ENCODE assay signal across 8 cellular contexts in genomic region chr10:67666416-67667043, GRCh38. TPM values are rescaled to one million over a fixed set of nuclear protein-coding genes. Genes with fewer than 3 reads are reported as not detected.
DNase-seq lines count a peak whose midpoint lies in the region; ATAC-seq and TF ChIP-seq lines count a peak whose summit lies in the region.

No MANE protein-coding gene starts in this region.

- 55 to 64% methylated on average over 1 of the region's 1 CpG for WGBS in body of pancreas, 2 donors
- WGBS in ovary, 3 donors = 88 to 95% (median 90%) methylated on average over 1 of the region's 1 CpG

- in situ Hi-C loops in G401 (cut with HindIII; ENCODE audit: low sequenced_read_pairs) = no loop called here

- TF ChIP-seq EP300 in ovary (IDR thresholded peaks at IDR 0.05) = no peak

- H3K4me3 ChIP-seq in Karpas-422 (ENCODE audit: low read length) (no peak overlapping the region), body of pancreas (no peak overlapping the region), ovary (no peak overlapping the region)

- H3K9me2 ChIP-seq in Karpas-422 (replicated peaks; ENCODE audit: insufficient read depth, low read length) = no peaks in the 10 kb centered on the region

- no peaks in the 10 kb centered on the region for H3K79me2 ChIP-seq in Karpas-422 (ENCODE audit: low read length)

- H3K9me3 ChIP-seq in Karpas-422 (ENCODE audit: low read length) (no peaks in the 10 kb centered on the region), body of pancreas (no peaks in the 10 kb centered on the region), ovary (no peaks in the 10 kb centered on the region)

- peak in 6 of 7 experiments; percentile 22 to 58 (median 51) for TF ChIP-seq CTCF in body of pancreas (IDR thresholded peaks at IDR 0.05)
- TF ChIP-seq CTCF in ovary (IDR thresholded peaks at IDR 0.05) = no peak

- H3K27me3 ChIP-seq in Karpas-422 (ENCODE audit: low read length) (no peaks in the 10 kb centered on the region), body of pancreas (no peaks in the 10 kb centered on the region), ovary (no peaks in the 10 kb centered on the region)

- no peaks in the 10 kb centered on the region for H3K9me3 Mint-ChIP-seq in activated naive CD4-positive, alpha-beta T cell treated with anti-CD3 and anti-CD28 coated beads, Interleukin-2, amount 10 ng/mL, durations not matched to agents 7 days and 5 days

- no peaks in the 10 kb centered on the region for H4K20me1 ChIP-seq in Karpas-422 (ENCODE audit: insufficient read depth, low read depth, low read length)

- intact Hi-C loops in body of pancreas (cut with DNase I) = no loop called here
- intact Hi-C loops in ovary (cut with DNase I) = loop anchor here in 3 of 4 donors (10.0 kb wide), 1 partner anchor 108 kb away; no protein-coding TSS in a partner anchor

- DNase-seq in G401 (ENCODE audit: low spot score) (peak; percentile 33), Karpas-422 (peak; percentile 51), body of pancreas (no peak), kidney glomerular epithelial cell (lab: John Stamatoyannopoulos, UW) (peak; percentile 5), ovary (no peak)
- DNase-seq in activated naive CD4-positive, alpha-beta T cell treated with anti-CD3 and anti-CD28 coated beads, Interleukin-2, amount 10 ng/mL, durations not matched to agents 7 days and 5 days = no peak

- H3K27ac ChIP-seq in Karpas-422 (ENCODE audit: low read length) = no peak overlapping the region
- H3K27ac ChIP-seq in body of pancreas = no peak overlapping the region
- no peak overlapping the region for H3K27ac ChIP-seq in ovary

- H3K4me1 Mint-ChIP-seq in activated naive CD4-positive, alpha-beta T cell treated with anti-CD3 and anti-CD28 coated beads, Interleukin-2, amount 10 ng/mL, durations not matched to agents 7 days and 5 days = no peaks in the 10 kb centered on the region

- no peaks in the 10 kb centered on the region for H3K36me3 Mint-ChIP-seq in activated naive CD4-positive, alpha-beta T cell treated with anti-CD3 and anti-CD28 coated beads, Interleukin-2, amount 10 ng/mL, durations not matched to agents 7 days and 5 days

- H2AFZ ChIP-seq in Karpas-422 (ENCODE audit: low read length) = no peak overlapping the region

- H3K36me3 ChIP-seq in Karpas-422 (ENCODE audit: insufficient read depth, low read length) (no peaks in the 10 kb centered on the region), body of pancreas (replicated peaks in 1 of 2; ENCODE audit: insufficient read depth in 1 of 2, low read depth in 2 of 2) (no peaks in the 10 kb centered on the region), ovary (no peaks in the 10 kb centered on the region)

- H3K27me3 Mint-ChIP-seq in activated naive CD4-positive, alpha-beta T cell treated with anti-CD3 and anti-CD28 coated beads, Interleukin-2, amount 10 ng/mL, durations not matched to agents 7 days and 5 days = no peaks in the 10 kb centered on the region

- no peak for TF ChIP-seq POLR2A in body of pancreas (IDR thresholded peaks at IDR 0.05)
- no peak for TF ChIP-seq POLR2A in ovary (IDR thresholded peaks at IDR 0.05)

- H3K4me1 ChIP-seq in Karpas-422 (ENCODE audit: low read length) = no peaks in the 10 kb centered on the region
- H3K4me1 ChIP-seq in body of pancreas = no peaks in the 10 kb centered on the region
- no peaks in the 10 kb centered on the region for H3K4me1 ChIP-seq in ovary (ENCODE audit: insufficient read depth)

- ATAC-seq in body of pancreas = peak; percentile 35
- no peak for ATAC-seq in GM19452 (IDR thresholded peaks at IDR 0.05; ENCODE audit: unreplicated experiment)
- ATAC-seq in HG02678 (IDR thresholded peaks at IDR 0.05; ENCODE audit: unreplicated experiment) = no peak

- no peak overlapping the region for H3K27ac Mint-ChIP-seq in activated naive CD4-positive, alpha-beta T cell treated with anti-CD3 and anti-CD28 coated beads, Interleukin-2, amount 10 ng/mL, durations not matched to agents 7 days and 5 days

- H3K4me2 ChIP-seq in Karpas-422 (ENCODE audit: low read depth, low read length, poor library complexity, severe bottlenecking) = no peak overlapping the region

- no peak overlapping the region for H3K9ac ChIP-seq in Karpas-422 (ENCODE audit: low read length)

- CTCF ChIA-PET in activated naive CD4-positive, alpha-beta T cell treated with anti-CD3 and anti-CD28 coated beads, Interleukin-2, amount 10 ng/mL, durations not matched to agents 7 days and 5 days (lab: Charles Lee) = interaction anchor here (0.7 to 4.8 kb wide), 9 partner anchors 16 to 485 kb away, joined by 3 to 64 read pairs (median 3); no protein-coding TSS in a partner anchor

- H3K4me3 Mint-ChIP-seq in activated naive CD4-positive, alpha-beta T cell treated with anti-CD3 and anti-CD28 coated beads, Interleukin-2, amount 10 ng/mL, durations not matched to agents 7 days and 5 days = no peak overlapping the region

RNA-seq across cellular contexts. Expression of gene CTNNA3, which starts 29.5 kb away (rescaled TPM):
- not detected in 2 replicates for total RNA-seq in G401 (2014; rRNA removed; shearing (Covaris generic))
- 0.07 TPM in 1 of 2 replicates, not detected in the other for total RNA-seq in Karpas-422 (2014; rRNA removed; shearing (Covaris generic); ENCODE audit: low replicate concordance)
- total RNA-seq in body of pancreas (under 1 TPM; under 0.01 to 0.33 TPM), ovary (1 to 10 TPM; 2.0 to 9.7 (median 6.3) TPM)
- 1 to 10 TPM; 1.9 to 4.0 TPM for polyA plus RNA-seq in ovary

Comparison
In these comparisons a context has a peak if more than half of its experiments do, and no peak if none do; other contexts are left out.
1. DNase-seq: peak in G401 (single experiment), Karpas-422 (single experiment) and kidney glomerular epithelial cell (single experiment); none in body of pancreas (0 of 4), activated naive CD4-positive, alpha-beta T cell treated with anti-CD3 and anti-CD28 coated beads, Interleukin-2, amount 10 ng/mL, durations not matched to agents 7 days and 5 days (single experiment) and ovary (0 of 5).
2. CTCF ChIP-seq: peak in body of pancreas (6 of 7); none in ovary (0 of 3).